23 cellular contexts compared by ENCODE assay signal in genomic region chr20:58549681-58550542, GRCh38. TPM values are rescaled to one million over a fixed set of nuclear protein-coding genes. Genes with fewer than 3 reads are reported as not detected.
A peak's percentile ranks its signal among the peaks of the same experiment; 100 is the strongest.
DNase-seq lines count a peak whose midpoint lies in the region; TF ChIP-seq lines count a peak whose summit lies in the region.
"Had no signal": no experiment of that assay in that cellular context is flagged by ENCODE, and none has a peak within 500 bp of the region (broad histone marks: within the 10 kb centered on the region; RNA-seq: fewer than 3 reads in every experiment).

No MANE protein-coding gene starts in this region.

- no peak for TF ChIP-seq CTCF in HEK293 (tag by site-specific recombination; IDR thresholded peaks at IDR 0.05)
- no peak for TF ChIP-seq CTCF in VCaP (conservative IDR thresholded peaks at IDR 0.05)
- TF ChIP-seq CTCF in fibroblast of lung (conservative IDR thresholded peaks at IDR 0.05 in 1 of 2, IDR thresholded peaks at IDR 0.05 in 1 of 2; ENCODE audit: low read depth in 1 of 2, low read length in 2 of 2) = no peak
- TF ChIP-seq CTCF in smooth muscle cell (IDR thresholded peaks at IDR 0.05; ENCODE audit: borderline replicate concordance, insufficient read depth, poor library complexity, severe bottlenecking) = no peak

- CTCF ChIA-PET in HEK293 (lab: Yijun Ruan, JAX) = interaction anchor here (0.5 to 0.6 kb wide), 2 partner anchors 211 to 781 kb away, joined by 3 read pairs; no protein-coding TSS in a partner anchor

- H3K9ac ChIP-seq in fibroblast of lung (ENCODE audit: insufficient read depth, low read length) (no peak overlapping the region), smooth muscle cell (ENCODE audit: low read depth) (peak overlapping the region; percentile 36)

- POLR2A ChIA-PET in HEK293 (lab: Yijun Ruan, JAX) = no interaction called here

- H3K27ac ChIP-seq in HEK293 (ENCODE audit: extremely low read depth, low read depth, low read length) (no peak overlapping the region), VCaP (peak overlapping the region; percentile 68), fibroblast of lung (ENCODE audit: insufficient read depth, low read length) (no peak overlapping the region), smooth muscle cell (ENCODE audit: low read depth) (peak overlapping the region; percentile 68)
- H3K27ac ChIP-seq: gastroesophageal sphincter, left lung, PC-9, suprapubic skin had no signal

- DNase-seq in fibroblast of lung (ENCODE audit: low read depth in 2 of 2) (no peak), smooth muscle cell (lab: John Stamatoyannopoulos, UW; ENCODE audit: unreplicated experiment) (no peak), HK-2 (ENCODE audit: unreplicated experiment) (no peak), NCI-H128 (lab: John Stamatoyannopoulos, UW; ENCODE audit: unreplicated experiment) (no peak)
- DNase-seq in stimulated activated naive CD4-positive, alpha-beta T cell treated with Interleukin-2 at 50 U/mL for 16 hours (lab: John Stamatoyannopoulos, UW) = no peak
- DNase-seq: activated B cell treated with CpG ODN at 0.5 μM for 24 hours; activated CD4-positive, alpha-beta T cell treated with anti-CD3 and anti-CD28 coated beads, Interleukin-2, amount 50 U/mL, for 1 hour; activated naive CD4-positive, alpha-beta T cell treated with Interleukin-2 at 50 U/mL for 16 hours; CD4-positive, alpha-beta T cell; left lung; mesendoderm; MV-4-11; occipital lobe; SHP77; stimulated activated CD4-positive, alpha-beta T cell treated with anti-CD3 and anti-CD28 coated beads, Interleukin-12 subunit alpha, Interleukin-12 subunit beta, amount 100 ng/mL, for 4 hours; stimulated activated CD4-positive, alpha-beta T cell treated with anti-CD3 and anti-CD28 coated beads, Interleukin-4, amount 100 ng/mL, for 24 hours had no signal

- H3K36me3 ChIP-seq in HEK293 (ENCODE audit: control insufficient read depth in 2 of 2, insufficient read depth in 1 of 2, low read length in 2 of 2) (no peaks in the 10 kb centered on the region), fibroblast of lung (ENCODE audit: control insufficient read depth, insufficient read depth, low read length) (no peaks in the 10 kb centered on the region), smooth muscle cell (ENCODE audit: low read depth) (no peaks in the 10 kb centered on the region)
- H3K36me3 ChIP-seq: breast epithelium, gastroesophageal sphincter, left lung, suprapubic skin had no signal

- H3K4me3 ChIP-seq in HEK293 (ENCODE audit: low read depth, low read length) (no peak overlapping the region), fibroblast of lung (replicated peaks in 1 of 4; ENCODE audit: control extremely low read depth in 1 of 4, insufficient read depth in 1 of 4, low read depth in 3 of 4, low read length in 4 of 4) (peak overlapping the region in 1 of 4 experiments; percentile 2), smooth muscle cell (no peak overlapping the region)
- H3K4me3 ChIP-seq: breast epithelium, gastroesophageal sphincter, left lung, PC-9, suprapubic skin had no signal

- H3K27me3 ChIP-seq in fibroblast of lung (ENCODE audit: control insufficient read depth, insufficient read depth, low read length) = no peaks in the 10 kb centered on the region
- no peaks in the 10 kb centered on the region for H3K27me3 ChIP-seq in smooth muscle cell (ENCODE audit: low read depth)
- H3K27me3 ChIP-seq: breast epithelium, gastroesophageal sphincter, suprapubic skin had no signal

- H2AFZ ChIP-seq in fibroblast of lung (ENCODE audit: low read length) = no peak overlapping the region
- peak overlapping the region; percentile 28 for H2AFZ ChIP-seq in smooth muscle cell (ENCODE audit: low read depth)
- H2AFZ ChIP-seq: PC-9 had no signal

- no peaks in the 10 kb centered on the region for H3K79me2 ChIP-seq in fibroblast of lung (ENCODE audit: control insufficient read depth, insufficient read depth, low read length)
- no peaks in the 10 kb centered on the region for H3K79me2 ChIP-seq in smooth muscle cell (ENCODE audit: low read depth)

- H3K4me2 ChIP-seq in fibroblast of lung (ENCODE audit: extremely low read depth, insufficient read depth, low read length) (peak overlapping the region; percentile 19), smooth muscle cell (peak overlapping the region; percentile 67)
- H3K4me2 ChIP-seq: PC-9 had no signal

- H4K20me1 ChIP-seq in fibroblast of lung (ENCODE audit: control insufficient read depth, extremely low read depth, insufficient read depth, low read length) (no peaks in the 10 kb centered on the region), smooth muscle cell (ENCODE audit: low read depth) (no peaks in the 10 kb centered on the region)

- H3K4me1 ChIP-seq in HEK293 (ENCODE audit: control insufficient read depth, insufficient read depth, low read length) (peaks cover 3% of the 10 kb centered on the region; the same call in 1 of the 2 replicates), fibroblast of lung (ENCODE audit: control insufficient read depth, extremely low read depth, insufficient read depth, low read length) (no peaks in the 10 kb centered on the region), smooth muscle cell (ENCODE audit: low read depth) (peaks cover 16% of the 10 kb centered on the region)
- H3K4me1 ChIP-seq: breast epithelium, left lung, suprapubic skin had no signal

- H3K9me3 ChIP-seq in HEK293 (ENCODE audit: control insufficient read depth, insufficient read depth, low read depth, low read length) (no peaks in the 10 kb centered on the region), fibroblast of lung (ENCODE audit: control insufficient read depth, insufficient read depth, low read depth, low read length) (no peaks in the 10 kb centered on the region), smooth muscle cell (replicated peaks; ENCODE audit: low read depth) (no peaks in the 10 kb centered on the region)
- H3K9me3 ChIP-seq: breast epithelium, gastroesophageal sphincter, left lung, suprapubic skin had no signal

- H3F3A ChIP-seq in smooth muscle cell (ENCODE audit: low read depth) = no peaks in the 10 kb centered on the region

- 76% methylated on average over 15 of the region's 15 CpGs for WGBS in smooth muscle cell (ENCODE audit: low lambda C conversion rate)

TF ChIP-seq in HEK293, 187 proteins besides CTCF, POLR2A, EP300 and RAD21:
- TF ChIP-seq ELK4 (IDR thresholded peaks at IDR 0.05; ENCODE audit: borderline replicate concordance, low read depth, low read length) = no peak
- TF ChIP-seq ZNF366 (tag by site-specific recombination; conservative IDR thresholded peaks at IDR 0.05) = no peak
- TF ChIP-seq ZNF18 (tag by site-specific recombination; IDR thresholded peaks at IDR 0.05) = no peak
- no peak for TF ChIP-seq ZNF394 (tag by site-specific recombination; IDR thresholded peaks at IDR 0.05; ENCODE audit: borderline replicate concordance)
- peak; percentile 37; the same call in 1 of the 2 replicates for TF ChIP-seq ZIC2 (tag by site-specific recombination; IDR thresholded peaks at IDR 0.05)

RNA-seq across cellular contexts. Expression of gene APCDD1L, which starts 34.7 kb away (rescaled TPM):
- total RNA-seq in fibroblast of lung (0.99 and 1.0 TPM in 2 replicates), smooth muscle cell (8.1 and 9.4 TPM in 2 replicates)
- polyA plus RNA-seq in fibroblast of lung (0.18 and 1.6 TPM in 2 replicates), smooth muscle cell (18.3 and 20.6 TPM in 2 replicates)
- polyA plus RNA-seq in fibroblast of lung (2012) = 0.72 and 3.5 TPM in 2 replicates
- polyA minus RNA-seq in fibroblast of lung (ENCODE audit: low replicate concordance) = 0.47 and 2.5 TPM in 2 replicates
- total RNA-seq: activated B cell treated with CpG ODN at 0.5 μM for 24 hours; CD4-positive, alpha-beta T cell; NCI-H460; occipital lobe had no signal

Comparison
In these comparisons a context has a peak if more than half of its experiments do, and no peak if none do; other contexts are left out.
1. H3K27ac ChIP-seq: peak in VCaP (single experiment) and smooth muscle cell (single experiment); none in HEK293 (single experiment) and fibroblast of lung (single experiment).